In the genomic region with DNA sequence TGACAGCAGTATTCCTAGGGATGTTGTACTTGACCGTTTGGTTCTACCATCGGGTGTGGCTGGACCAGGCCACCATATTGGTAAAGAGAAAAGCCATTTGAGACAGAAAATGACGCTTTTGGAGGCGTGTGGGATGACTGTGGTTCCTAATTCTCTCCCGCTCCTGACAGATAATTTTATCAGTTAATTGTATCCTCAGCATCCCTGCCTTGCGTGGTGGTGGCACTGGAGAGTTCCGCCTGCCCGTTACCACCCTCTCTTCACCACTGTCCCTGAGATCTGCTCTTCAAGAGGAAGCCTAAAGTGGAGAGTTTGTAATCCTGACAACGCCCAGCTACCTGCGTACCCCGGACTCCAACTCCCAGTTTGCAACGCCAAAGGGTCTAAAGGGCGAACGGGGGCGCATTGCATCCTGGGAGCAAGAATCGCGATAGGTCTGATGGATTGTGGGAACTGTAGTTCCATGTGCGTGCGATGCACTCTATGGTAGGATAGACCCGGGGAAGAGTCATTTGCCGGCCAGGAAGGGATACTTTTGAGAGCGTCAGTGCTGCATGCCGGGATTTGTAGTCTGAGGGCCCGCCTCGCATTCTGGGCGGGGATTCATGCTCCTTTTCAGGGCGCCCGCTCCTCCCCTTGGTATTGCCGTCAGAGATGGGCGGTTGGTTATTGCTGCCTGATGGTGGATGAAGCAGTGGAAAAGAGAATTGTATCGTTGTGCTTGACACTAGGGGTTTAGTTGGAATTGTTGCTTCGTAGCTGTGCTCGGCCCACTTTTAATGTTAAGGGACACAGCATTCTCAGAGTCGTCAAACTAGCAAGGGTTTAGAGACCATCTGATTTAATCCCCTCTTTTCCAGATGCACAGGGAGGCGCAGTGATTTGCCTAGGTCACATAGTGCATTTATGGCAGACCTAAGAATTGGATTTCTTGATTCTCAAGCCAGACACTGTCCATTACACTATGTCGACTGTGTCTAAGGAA, we compare ENCODE assay signal across 8 cellular contexts. TPM values are rescaled to one million over a fixed set of nuclear protein-coding genes. Genes with fewer than 3 reads are reported as not detected.
DNase-seq lines count a peak whose midpoint lies in the region; ATAC-seq and TF ChIP-seq lines count a peak whose summit lies in the region.

No MANE protein-coding gene starts in this region.

- intact Hi-C loops in natural killer cell (cut with micrococcal nuclease), result loop anchor here (1.0 to 5.0 kb wide), 6 partner anchors 30 to 233 kb away; a partner anchor contains a TSS

- peak overlapping the region; percentile 60 for H2AFZ ChIP-seq in Loucy (ENCODE audit: low read length)

- no peaks in the 10 kb centered on the region for H3K36me3 Mint-ChIP-seq in natural killer cell

- peaks cover 42% of the 10 kb centered on the region for H4K20me1 ChIP-seq in Loucy (ENCODE audit: insufficient read depth, low read length, poor library complexity, severe bottlenecking)

- peak overlapping the region; percentile 96 for H3K27ac ChIP-seq in RWPE1

- H3K27ac Mint-ChIP-seq in natural killer cell, result no peak overlapping the region

- H3K36me3 ChIP-seq in ES-I3 (ENCODE audit: insufficient read depth, low read length), result no peaks in the 10 kb centered on the region
- H3K36me3 ChIP-seq in H7 (replicated peaks; ENCODE audit: control insufficient read depth, insufficient read depth, low read length), result no peaks in the 10 kb centered on the region; the same call in 1 of the 2 replicates
- H3K36me3 ChIP-seq in Loucy (ENCODE audit: insufficient read depth, low read length), result no peaks in the 10 kb centered on the region

- H3K9me2 ChIP-seq in Loucy (replicated peaks; ENCODE audit: low read depth, low read length), result no peaks in the 10 kb centered on the region

- POLR2A ChIA-PET in RWPE1 (lab: Yijun Ruan, JAX; ENCODE audit: low non-redundant PET), result interaction anchor here (0.6 to 1.4 kb wide), 3 partner anchors 170 to 233 kb away, joined by 4 to 8 read pairs (median 5); a partner anchor contains a TSS

- H3K9me3 ChIP-seq in ES-I3 (ENCODE audit: control insufficient read depth, insufficient read depth, low read length) (no peaks in the 10 kb centered on the region), Loucy (ENCODE audit: insufficient read depth, low read depth, low read length) (no peaks in the 10 kb centered on the region)

- peak overlapping the region; percentile 93 for H3K4me2 ChIP-seq in Loucy (ENCODE audit: low read depth, low read length, poor library complexity, severe bottlenecking)

- H3K4me1 Mint-ChIP-seq in natural killer cell, result peaks cover 16 to 21% of the 10 kb centered on the region in 2 donors

- H3K79me2 ChIP-seq in Loucy (ENCODE audit: insufficient read depth, low read length), result peaks cover 39% of the 10 kb centered on the region

- H3K27me3 ChIP-seq in H7 (ENCODE audit: control insufficient read depth, insufficient read depth, low read length) (no peaks in the 10 kb centered on the region), Loucy (ENCODE audit: insufficient read depth, low read length, poor library complexity, severe bottlenecking) (no peaks in the 10 kb centered on the region)

- H3K9me3 Mint-ChIP-seq in natural killer cell, result no peaks in the 10 kb centered on the region

- DNase-seq in H7 (peak; percentile 89), RWPE1 (ENCODE audit: low spot score) (peak; percentile 97), fibroblast of the aortic adventitia (ENCODE audit: low read depth) (peak; percentile 100), natural killer cell (peak; percentile 87)
- peak; percentile 90 for DNase-seq in activated T-helper 9 cell treated with anti-CD3 and anti-CD28 coated beads, Interleukin-2, amount 50 U/mL, for 16 hours (ENCODE audit: low read depth)
- DNase-seq in stimulated activated naive CD4-positive, alpha-beta T cell (lab: John Stamatoyannopoulos, UW), result peak; percentile 96 to 99 (median 98)

- no peaks in the 10 kb centered on the region for H3F3A ChIP-seq in Loucy (ENCODE audit: low read depth)

- H3K4me3 ChIP-seq in H7 (ENCODE audit: insufficient read depth, low read depth, low read length), result peak overlapping the region; percentile 66
- H3K4me3 ChIP-seq in Loucy (ENCODE audit: low read length, poor library complexity, severe bottlenecking), result peak overlapping the region; percentile 86
- H3K4me3 ChIP-seq in fibroblast of the aortic adventitia (ENCODE audit: low read depth, low read length), result peak overlapping the region; percentile 85

- H3K4me1 ChIP-seq in ES-I3 (ENCODE audit: insufficient read depth, low read length) (peaks cover 21% of the 10 kb centered on the region), Loucy (ENCODE audit: insufficient read depth, low read length, poor library complexity, severe bottlenecking) (peaks cover 21% of the 10 kb centered on the region)

- H3K9ac ChIP-seq in ES-I3 (ENCODE audit: low read depth, low read length) (peak overlapping the region; percentile 52), Loucy (ENCODE audit: low read depth, low read length, poor library complexity, severe bottlenecking) (peak overlapping the region; percentile 96)

- H3K27me3 Mint-ChIP-seq in natural killer cell (ENCODE audit: low read depth in 2 of 2), result no peaks in the 10 kb centered on the region

- peak; percentile 62 to 87 (median 71) for ATAC-seq in natural killer cell

- TF ChIP-seq CTCF in Loucy (conservative IDR thresholded peaks at IDR 0.05; ENCODE audit: low read length), result no peak
- TF ChIP-seq CTCF in RWPE1 (conservative IDR thresholded peaks at IDR 0.05; ENCODE audit: low read depth), result no peak
- peak; percentile 1 for TF ChIP-seq CTCF in fibroblast of the aortic adventitia (IDR thresholded peaks at IDR 0.05; ENCODE audit: insufficient read depth, low read length)
- TF ChIP-seq CTCF in natural killer cell (IDR thresholded peaks at IDR 0.05), result no peak

- CTCF ChIA-PET in RWPE1 (lab: Yijun Ruan, JAX), result interaction anchor here (0.6 to 3.3 kb wide), 5 partner anchors 12 to 226 kb away, joined by 3 to 20 read pairs (median 3); a partner anchor contains a TSS

- no peak overlapping the region for H3K4me3 Mint-ChIP-seq in natural killer cell

RNA-seq across cellular contexts. Expression of a gene that starts 1.0 kb away (rescaled TPM):
- 53.2 and 56.6 TPM in 2 replicates for total RNA-seq in H7 (2014; rRNA removed; shearing (Covaris generic))
- 25.7 and 58.1 TPM in 2 replicates for total RNA-seq in fibroblast of the aortic adventitia (ENCODE audit: low replicate concordance)
- 100 to 1,000 TPM; 163 to 177 (median 171) TPM for total RNA-seq in natural killer cell

RNA-seq across cellular contexts. Expression of a gene that starts 49.4 kb away (rescaled TPM):
- 11.9 and 17.0 TPM in 2 replicates for total RNA-seq in H7 (2014; rRNA removed; shearing (Covaris generic))
- 5.6 and 8.3 TPM in 2 replicates for total RNA-seq in fibroblast of the aortic adventitia (ENCODE audit: low replicate concordance)
- total RNA-seq in natural killer cell, result 10 to 100 TPM; 22.5 to 27.3 (median 23.2) TPM

RNA-seq across cellular contexts. Expression of a gene that starts 53.5 kb away (rescaled TPM):
- total RNA-seq in H7 (2014; rRNA removed; shearing (Covaris generic)), result 0.37 and 0.83 TPM in 2 replicates
- total RNA-seq in fibroblast of the aortic adventitia (ENCODE audit: low replicate concordance), result not detected in 2 replicates
- 1 to 10 TPM in 1 of 3 donors, under 1 TPM in 2; 0.33 to 1.4 (median 0.97) TPM for total RNA-seq in natural killer cell

RNA-seq across cellular contexts. Expression of a gene that starts 54.8 kb away (rescaled TPM):
- 76.9 and 84.7 TPM in 2 replicates for total RNA-seq in H7 (2014; rRNA removed; shearing (Covaris generic))
- total RNA-seq in fibroblast of the aortic adventitia (ENCODE audit: low replicate concordance) (13.0 and 39.9 TPM in 2 replicates), natural killer cell (100 to 1,000 TPM; 132 to 152 (median 152) TPM)

Comparison
In these comparisons a context has a peak if more than half of its experiments do, and no peak if none do; other contexts are left out.
1. Peak in every context shown above with its lines: DNase-seq, ATAC-seq, H3K4me3 ChIP-seq and H3K27ac ChIP-seq.